8 cellular contexts compared by ENCODE assay signal in the genomic region with DNA sequence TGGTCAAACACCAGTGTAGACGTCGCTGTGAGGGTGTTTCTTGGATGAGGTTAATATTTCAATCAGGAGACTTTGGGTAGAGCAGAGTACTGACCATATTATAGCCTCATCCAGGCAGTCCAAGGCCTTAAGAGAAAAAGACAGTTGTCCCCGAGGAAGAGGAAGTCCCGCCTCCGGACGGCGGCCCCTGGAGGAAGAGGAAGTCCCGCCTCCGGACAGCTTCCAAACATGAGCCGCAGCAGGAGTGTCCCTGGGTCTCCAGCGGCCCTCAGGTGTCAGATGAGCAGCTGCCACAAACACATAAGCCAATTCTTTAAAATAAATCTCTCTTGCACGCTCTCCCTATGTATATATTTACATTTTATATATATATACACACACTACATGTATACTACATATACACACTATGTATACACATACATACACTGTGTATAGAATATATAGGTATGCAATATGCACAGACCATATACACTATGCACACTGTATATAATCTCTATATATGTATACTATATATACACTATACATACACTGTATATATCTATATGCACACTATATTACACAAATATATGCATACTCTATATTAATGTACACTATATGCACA. TPM values are rescaled to one million over a fixed set of nuclear protein-coding genes. Genes with fewer than 3 reads are reported as not detected.
DNase-seq lines count a peak whose midpoint lies in the region; ATAC-seq and TF ChIP-seq lines count a peak whose summit lies in the region.

No MANE protein-coding gene starts in this region.

- H3K27me3 Mint-ChIP-seq in activated T-helper 2 cell treated with anti-CD3 and anti-CD28 coated beads, Interferon-gamma antibody, Interleukin-2, Interleukin-4, amounts not matched to agents 10 μg/mL and 5 μg/mL and 100 μg/mL, durations not matched to agents 14 hours and 24 hours and 36 hours (ENCODE audit: low read depth) = no peaks in the 10 kb centered on the region

- H3K27me3 ChIP-seq in Peyer's patch = no peaks in the 10 kb centered on the region

- H3K4me1 Mint-ChIP-seq in activated T-helper 2 cell treated with anti-CD3 and anti-CD28 coated beads, Interferon-gamma antibody, Interleukin-2, Interleukin-4, amounts not matched to agents 10 μg/mL and 5 μg/mL and 100 μg/mL, durations not matched to agents 14 hours and 24 hours and 36 hours (ENCODE audit: low read depth) = no peaks in the 10 kb centered on the region

- no peak for TF ChIP-seq CTCF in Peyer's patch (IDR thresholded peaks at IDR 0.05)

- no peak overlapping the region for H3K4me3 Mint-ChIP-seq in activated T-helper 2 cell treated with anti-CD3 and anti-CD28 coated beads, Interferon-gamma antibody, Interleukin-2, Interleukin-4, amounts not matched to agents 10 μg/mL and 5 μg/mL and 100 μg/mL, durations not matched to agents 14 hours and 24 hours and 36 hours (ENCODE audit: low read depth)

- peak; percentile 43 for ATAC-seq in GM21529 (IDR thresholded peaks at IDR 0.05; ENCODE audit: unreplicated experiment)
- no peak for ATAC-seq in HG02610 (IDR thresholded peaks at IDR 0.05; ENCODE audit: unreplicated experiment)

- H3K9me3 Mint-ChIP-seq in activated T-helper 2 cell treated with anti-CD3 and anti-CD28 coated beads, Interferon-gamma antibody, Interleukin-2, Interleukin-4, amounts not matched to agents 10 μg/mL and 5 μg/mL and 100 μg/mL, durations not matched to agents 14 hours and 24 hours and 36 hours = no peaks in the 10 kb centered on the region

- H3K9me3 ChIP-seq in Peyer's patch = no peaks in the 10 kb centered on the region

- intact Hi-C loops in activated T-helper 2 cell treated with anti-CD3 and anti-CD28 coated beads, Interferon-gamma antibody, Interleukin-2, Interleukin-4, amounts not matched to agents 10 μg/mL and 5 μg/mL and 100 μg/mL, durations not matched to agents 14 hours and 24 hours and 36 hours (cut with micrococcal nuclease) = no loop called here

- no peaks in the 10 kb centered on the region for H3K36me3 Mint-ChIP-seq in activated T-helper 2 cell treated with anti-CD3 and anti-CD28 coated beads, Interferon-gamma antibody, Interleukin-2, Interleukin-4, amounts not matched to agents 10 μg/mL and 5 μg/mL and 100 μg/mL, durations not matched to agents 14 hours and 24 hours and 36 hours (ENCODE audit: low read depth)

- peak in 2 of 3 donors; percentile 75 to 83 for DNase-seq in Peyer's patch
- peak; percentile 44 for DNase-seq in activated naive CD8-positive, alpha-beta T cell treated with anti-CD3 and anti-CD28 coated beads, Interleukin-2, amount 50 U/mL, for 16 hours (ENCODE audit: low read depth, low spot score)
- peak; percentile 72 for DNase-seq in stimulated activated CD4-positive, alpha-beta T cell treated with anti-CD3 and anti-CD28 coated beads, Interleukin-4, amount 100 ng/mL, for 1 hour
- DNase-seq in inferior parietal cortex (ENCODE audit: extremely low spot score) = no peak
- DNase-seq in superior temporal gyrus (ENCODE audit: extremely low spot score) = no peak
- no peak for DNase-seq in activated T-helper 2 cell treated with anti-CD3 and anti-CD28 coated beads, Interferon-gamma antibody, Interleukin-2, Interleukin-4, amounts not matched to agents 10 μg/mL and 5 μg/mL and 100 μg/mL, durations not matched to agents 14 hours and 24 hours and 36 hours (ENCODE audit: low spot score)

- H3K27ac ChIP-seq in Peyer's patch = no peak overlapping the region

- H3K36me3 ChIP-seq in Peyer's patch = no peaks in the 10 kb centered on the region

- no peak overlapping the region for H3K4me3 ChIP-seq in Peyer's patch

- no peak for TF ChIP-seq POLR2A in Peyer's patch (IDR thresholded peaks at IDR 0.05)

- no peak overlapping the region for H3K27ac Mint-ChIP-seq in activated T-helper 2 cell treated with anti-CD3 and anti-CD28 coated beads, Interferon-gamma antibody, Interleukin-2, Interleukin-4, amounts not matched to agents 10 μg/mL and 5 μg/mL and 100 μg/mL, durations not matched to agents 14 hours and 24 hours and 36 hours

- peaks cover 0 to 5% (median 0%) of the 10 kb centered on the region in 4 donors for H3K4me1 ChIP-seq in Peyer's patch

RNA-seq across cellular contexts. Expression of gene PWWP2B, which starts 37.5 kb away (rescaled TPM):
- 10 to 100 TPM; 11.4 to 19.2 (median 15.1) TPM for total RNA-seq in Peyer's patch
- 3.8 TPM in 2 replicates for total RNA-seq in activated T-helper 2 cell treated with anti-CD3 and anti-CD28 coated beads, Interferon-gamma antibody, Interleukin-2, Interleukin-4, amounts not matched to agents 10 μg/mL and 5 μg/mL and 100 μg/mL, durations not matched to agents 14 hours and 24 hours and 36 hours

Comparison
In these comparisons a context has a peak if more than half of its experiments do, and no peak if none do; other contexts are left out.
1. DNase-seq: peak in Peyer's patch (2 of 3), activated naive CD8-positive, alpha-beta T cell treated with anti-CD3 and anti-CD28 coated beads, Interleukin-2, amount 50 U/mL, for 16 hours (single experiment) and stimulated activated CD4-positive, alpha-beta T cell treated with anti-CD3 and anti-CD28 coated beads, Interleukin-4, amount 100 ng/mL, for 1 hour (single experiment); none in inferior parietal cortex (single experiment), superior temporal gyrus (single experiment) and activated T-helper 2 cell treated with anti-CD3 and anti-CD28 coated beads, Interferon-gamma antibody, Interleukin-2, Interleukin-4, amounts not matched to agents 10 μg/mL and 5 μg/mL and 100 μg/mL, durations not matched to agents 14 hours and 24 hours and 36 hours (single experiment).